ENCODE assay signal across 17 cellular contexts in genomic region chr5:104071887-104072286, GRCh38.
DNase-seq lines count a peak whose midpoint lies in the region; ATAC-seq, FAIRE-seq and TF ChIP-seq lines count a peak whose summit lies in the region.
"Had no signal": no experiment of that assay in that cellular context is flagged by ENCODE, and none has a peak within 500 bp of the region (broad histone marks: within the 10 kb centered on the region; RNA-seq: fewer than 3 reads in every experiment).

No MANE protein-coding gene starts in this region.

- H3K4me1 ChIP-seq in BLaER1 (peaks cover 8% of the 10 kb centered on the region; the same call in 1 of the 2 replicates), MM.1S (ENCODE audit: low read length) (0 out of 2 replicates have a peak, but pooled peaks cover 10% of the 10 kb centered on the region), K562 (replicated peaks in 1 of 2; ENCODE audit: control insufficient read depth in 2 of 2, insufficient read depth in 2 of 2, low read length in 2 of 2) (no peaks in the 10 kb centered on the region; a peak in 1 of 5 replicates)
- H3K4me1 ChIP-seq: Caco-2 had no signal

- H3K27ac ChIP-seq in BLaER1, result no peak overlapping the region
- H3K27ac ChIP-seq in MM.1S (ENCODE audit: low read length), result no peak overlapping the region
- H3K27ac ChIP-seq in K562 (ENCODE audit: extremely low read depth, low read depth, low read length), result no peak overlapping the region
- H3K27ac ChIP-seq: C4-2B had no signal

- CTCF ChIA-PET in K562 (lab: Yijun Ruan, JAX; ENCODE audit: low intra/inter-chr PET ratio), result no interaction called here

- BruUV-seq in K562 (replicated peaks; lab: Mats Ljungman, UMichigan), result no TSS peak

- no peak for TF ChIP-seq RAD21 in K562 (CRISPR knock-in tag; conservative IDR thresholded peaks at IDR 0.05 in 1 of 2, IDR thresholded peaks at IDR 0.05 in 1 of 2)

- H3K9me3 ChIP-seq in BLaER1 (no peaks in the 10 kb centered on the region), MM.1S (replicated peaks; ENCODE audit: insufficient read depth, low read length) (no peaks in the 10 kb centered on the region), K562 (replicated peaks; ENCODE audit: control insufficient read depth, insufficient read depth, low read depth, low read length) (no peaks in the 10 kb centered on the region)
- H3K9me3 ChIP-seq: Caco-2 had no signal

- 0% methylated on average over 2 of the region's 2 CpGs for WGBS in K562 (ENCODE audit: insufficient coverage, low coverage, missing lambda C conversion rate)
- WGBS in lower leg skin, 2 donors, result 73 to 82% methylated on average over 2 of the region's 2 CpGs

- H3K79me2 ChIP-seq in MM.1S (ENCODE audit: low read length) (no peaks in the 10 kb centered on the region), K562 (ENCODE audit: control insufficient read depth, insufficient read depth, low read length) (no peaks in the 10 kb centered on the region)

- H4K20me1 ChIP-seq in BLaER1 (no peaks in the 10 kb centered on the region), MM.1S (ENCODE audit: insufficient read depth, low read length) (no peaks in the 10 kb centered on the region), K562 (replicated peaks; ENCODE audit: control insufficient read depth, insufficient read depth, low read length) (no peaks in the 10 kb centered on the region)

- H3K4me3 ChIP-seq in BLaER1 (no peak overlapping the region), MM.1S (ENCODE audit: low read length) (no peak overlapping the region), K562 (no peak overlapping the region), lower leg skin (ENCODE audit: low read depth, poor library complexity, severe bottlenecking) (no peak overlapping the region)
- H3K4me3 ChIP-seq: GM23338 had no signal

- H3K36me3 ChIP-seq in BLaER1, result no peaks in the 10 kb centered on the region
- H3K36me3 ChIP-seq in MM.1S (replicated peaks; ENCODE audit: insufficient read depth, low read length), result no peaks in the 10 kb centered on the region
- no peaks in the 10 kb centered on the region for H3K36me3 ChIP-seq in K562 (ENCODE audit: control insufficient read depth, insufficient read depth, low read length)

- in situ Hi-C loops in K562 (cut with MboI), result no loop called here

- TF ChIP-seq POLR2A in K562 (conservative IDR thresholded peaks at IDR 0.05), result no peak
- no peak for TF ChIP-seq POLR2A in lower leg skin (IDR thresholded peaks at IDR 0.05)

- H3F3A ChIP-seq in MM.1S (ENCODE audit: insufficient read depth, low read length), result no peaks in the 10 kb centered on the region

- TF ChIP-seq CTCF in MM.1S (IDR thresholded peaks at IDR 0.05; ENCODE audit: low read length) (no peak), K562 (IDR thresholded peaks at IDR 0.05 in 2 of 3, conservative IDR thresholded peaks at IDR 0.05 in 1 of 3; ENCODE audit: insufficient read depth in 2 of 3, low read depth in 1 of 3, low read length in 3 of 3) (no peak), lower leg skin (IDR thresholded peaks at IDR 0.05) (no peak)

- H3K4me2 ChIP-seq in BLaER1 (peak overlapping the region; percentile 26; the same call in 1 of the 2 replicates), MM.1S (ENCODE audit: low read depth, low read length) (peak overlapping the region; percentile 7; the same call in 1 of the 2 replicates), K562 (ENCODE audit: insufficient read depth, low read length) (no peak overlapping the region)
- H3K4me2 ChIP-seq: GM23338 had no signal

- H3K9me1 ChIP-seq in K562 (ENCODE audit: control insufficient read depth, insufficient read depth, low read length), result no peaks in the 10 kb centered on the region

- DNase-seq in MM.1S (no peak), OCI-M1 (lab: John Stamatoyannopoulos, UW) (peak; percentile 37), K562 (ENCODE audit: extremely low read depth in 1 of 4, low spot score in 3 of 4) (no peak), lower leg skin (ENCODE audit: low spot score in 2 of 2) (no peak)
- DNase-seq: Caco-2; CD4-positive, CD25-positive, alpha-beta regulatory T cell; CD8-positive, alpha-beta T cell; DMS153; DND-41; H9 had no signal

- H3K27me3 ChIP-seq in BLaER1 (no peaks in the 10 kb centered on the region), MM.1S (replicated peaks; ENCODE audit: insufficient read depth, low read length) (no peaks in the 10 kb centered on the region), K562 (ENCODE audit: control insufficient read depth in 2 of 2, insufficient read depth in 2 of 2, low read length in 2 of 2) (no peaks in the 10 kb centered on the region)

- no peak for ATAC-seq in K562
- ATAC-seq in GM19463 (IDR thresholded peaks at IDR 0.05; ENCODE audit: unreplicated experiment), result no peak
- ATAC-seq in GM21529 (IDR thresholded peaks at IDR 0.05; ENCODE audit: unreplicated experiment), result no peak
- ATAC-seq: CD8-positive, alpha-beta T cell; GM23338; HCT116 had no signal

- TF ChIP-seq EP300 in K562 (IDR thresholded peaks at IDR 0.05; ENCODE audit: low read length), result no peak

- H2AFZ ChIP-seq in MM.1S (ENCODE audit: low read length), result no peak overlapping the region
- H2AFZ ChIP-seq in K562 (ENCODE audit: low read depth, low read length), result no peak overlapping the region
- H2AFZ ChIP-seq: GM23338 had no signal

- FAIRE-seq in K562 (lab: Jason Lieb, UNC), result no peak
- FAIRE-seq: GM12892 had no signal

- POLR2A ChIA-PET in K562 (lab: Yijun Ruan, JAX), result no interaction called here

- H3K9ac ChIP-seq in BLaER1 (no peak overlapping the region), MM.1S (ENCODE audit: low read length) (no peak overlapping the region), K562 (ENCODE audit: insufficient read depth in 1 of 2, low read depth in 2 of 2, low read length in 2 of 2) (no peak overlapping the region)

- H3K9me2 ChIP-seq in MM.1S (replicated peaks; ENCODE audit: insufficient read depth, low read length), result no peaks in the 10 kb centered on the region

- intact Hi-C loops in K562 (cut with micrococcal nuclease), result no loop called here
- intact Hi-C loops in lower leg skin (cut with DNase I; ENCODE audit: low total_unique reads), result no loop called here

TF ChIP-seq in K562, 482 proteins besides CTCF, POLR2A, EP300 and RAD21:
- TF ChIP-seq MIER1 (IDR thresholded peaks at IDR 0.05; ENCODE audit: low read depth) (no peak), HSF4 (CRISPR knock-in tag; IDR thresholded peaks at IDR 0.05; ENCODE audit: borderline replicate concordance) (no peak), RBM15 (IDR thresholded peaks at IDR 0.05; ENCODE audit: insufficient read depth, low read length) (no peak), PKNOX1 (IDR thresholded peaks at IDR 0.05) (peak; percentile 57), PHB2 (IDR thresholded peaks at IDR 0.05; ENCODE audit: low read depth) (no peak), ZFP36 (IDR thresholded peaks at IDR 0.05; ENCODE audit: low read depth, low read length, partially characterized antibody) (no peak), MEIS2 (IDR thresholded peaks at IDR 0.05; ENCODE audit: partially characterized antibody) (peak; percentile 68)
